In the genomic region with DNA sequence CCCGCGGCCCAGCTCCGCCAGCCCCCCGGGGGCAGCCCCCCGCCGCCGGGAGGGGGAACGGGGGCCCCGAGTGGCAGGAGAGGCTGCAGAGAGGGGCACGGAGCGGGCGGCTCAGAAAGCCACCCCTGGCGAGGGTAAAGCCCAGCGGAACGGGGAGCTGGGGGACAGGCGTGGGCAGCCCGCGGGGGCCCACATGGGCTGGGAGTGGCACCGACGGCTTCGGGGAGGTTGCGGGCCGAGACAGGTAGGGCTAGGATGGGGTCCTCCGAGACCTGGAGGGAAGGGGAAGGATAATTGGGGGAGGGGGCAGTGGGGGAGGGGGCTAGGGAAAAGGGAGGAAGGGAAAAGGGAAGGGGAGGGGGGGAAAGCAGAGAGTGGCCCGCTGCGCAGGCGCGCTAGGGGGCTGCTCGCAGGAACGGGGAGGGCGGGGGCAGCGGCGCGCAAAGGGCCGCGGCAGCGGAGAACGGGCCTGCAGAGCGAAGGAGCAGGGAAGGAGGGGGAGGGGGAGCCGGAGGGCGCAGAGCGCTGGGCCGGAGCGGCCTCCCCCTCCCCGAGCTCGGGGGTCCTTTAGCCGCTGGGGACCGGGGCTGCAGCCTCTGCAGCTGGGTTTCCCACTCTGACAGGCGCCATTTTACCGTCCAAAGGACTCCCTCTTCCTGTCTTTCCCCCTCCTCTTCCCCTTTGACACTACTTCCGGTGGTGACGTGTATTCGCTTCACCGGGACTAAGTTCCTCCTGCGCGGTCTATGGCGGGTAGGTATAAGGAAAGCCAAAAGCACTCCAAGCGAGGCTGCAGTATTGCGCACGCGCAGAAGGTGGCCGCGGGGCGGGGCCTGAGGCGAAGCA, we compare ENCODE assay signal across 8 cellular contexts. TPM values are rescaled to one million over a fixed set of nuclear protein-coding genes. Genes with fewer than 3 reads are reported as not detected.
DNase-seq lines count a peak whose midpoint lies in the region; ATAC-seq and TF ChIP-seq lines count a peak whose summit lies in the region.

A gene (minus strand): TSS at position 405 of the 846 bp plus-strand sequence. CDS start 438 bp downstream, outside the sequence.

- TF ChIP-seq CTCF in SK-N-SH (IDR thresholded peaks at IDR 0.05) (no peak), neutrophil (IDR thresholded peaks at IDR 0.05) (no peak), subcutaneous adipose tissue (IDR thresholded peaks at IDR 0.05; ENCODE audit: low read depth) (no peak)

- ATAC-seq in HG02571 (IDR thresholded peaks at IDR 0.05; ENCODE audit: unreplicated experiment): peak; percentile 89

- H3K27ac ChIP-seq in SK-N-SH (ENCODE audit: low read depth in 2 of 2, low read length in 1 of 2) (peak within 1 kb of the TSS; percentile 97 to 99), neutrophil (peak within 1 kb of the TSS; percentile 96)

- 1% methylated on average over 50 of the region's 65 CpGs for WGBS in SK-N-SH (ENCODE audit: low lambda C conversion rate)

- H3K79me2 ChIP-seq in SK-N-SH (ENCODE audit: insufficient read depth): peaks cover 65% of the 10 kb centered on the region

- no peaks in the 10 kb centered on the region for H3K9me2 ChIP-seq in SK-N-SH

- H3K36me3 ChIP-seq in SK-N-SH (replicated peaks in 1 of 2; ENCODE audit: control insufficient read depth in 1 of 2, insufficient read depth in 2 of 2, low read length in 1 of 2) (peaks cover 19% of the 10 kb centered on the region in 2 experiments), neutrophil (peaks cover 8% of the 10 kb centered on the region)

- H3K9me3 ChIP-seq in SK-N-SH: no peaks in the 10 kb centered on the region
- H3K9me3 ChIP-seq in neutrophil: no peaks in the 10 kb centered on the region

- H3K27me3 ChIP-seq in SK-N-SH (ENCODE audit: insufficient read depth) (no peaks in the 10 kb centered on the region), neutrophil (no peaks in the 10 kb centered on the region)

- CTCF ChIA-PET in SK-N-SH (lab: Yijun Ruan, JAX): interaction anchor here (0.6 to 1.6 kb wide), 8 partner anchors 9 to 309 kb away, joined by 3 to 14 read pairs (median 4); no protein-coding TSS in a partner anchor

- peak within 1 kb of the TSS; percentile 94 for H3K9ac ChIP-seq in SK-N-SH

- H4K20me1 ChIP-seq in SK-N-SH (ENCODE audit: insufficient read depth): no peaks in the 10 kb centered on the region

- POLR2A ChIA-PET in SK-N-SH (lab: Yijun Ruan, JAX): interaction anchor here (0.7 to 1.6 kb wide), 4 partner anchors 9 to 427 kb away, joined by 3 to 7 read pairs (median 6); a partner anchor contains a TSS

- peak within 1 kb of the TSS; percentile 95 for H3K4me2 ChIP-seq in SK-N-SH

- TF ChIP-seq RAD21 in SK-N-SH (IDR thresholded peaks at IDR 0.05; ENCODE audit: low read length): no peak

- H3K4me1 ChIP-seq in SK-N-SH (ENCODE audit: control insufficient read depth in 1 of 2, insufficient read depth in 2 of 2, low read depth in 1 of 2, low read length in 1 of 2) (peaks cover 9 to 23% of the 10 kb centered on the region in 2 experiments; a peak in 3 of 4 replicates), neutrophil (ENCODE audit: control insufficient read depth in 1 of 2, insufficient read depth in 1 of 2, low read depth in 1 of 2, low read length in 1 of 2) (peaks cover 33% of the 10 kb centered on the region in 2 experiments)

- DNase-seq in GM04503 (ENCODE audit: low read depth) (peak; percentile 98), NCI-H1048 (lab: John Stamatoyannopoulos, UW) (peak; percentile 89), SK-N-SH (peak; percentile 96), germinal center (ENCODE audit: low spot score) (peak; percentile 96)
- DNase-seq in activated naive CD4-positive, alpha-beta T cell treated with anti-CD3 and anti-CD28 coated beads, Interleukin-2, amount 50 U/mL, for 16 hours: peak; percentile 95

- H3K4me3 ChIP-seq in SK-N-SH (ENCODE audit: low read depth in 2 of 2, low read length in 1 of 2) (peak within 1 kb of the TSS; percentile 81 to 95), neutrophil (ENCODE audit: low read depth in 1 of 2, low read length in 1 of 2) (peak within 1 kb of the TSS; percentile 68 to 92)

- TF ChIP-seq EP300 in SK-N-SH (IDR thresholded peaks at IDR 0.05; ENCODE audit: borderline replicate concordance in 1 of 2, low read depth in 1 of 2, low read length in 1 of 2): peak in 1 of 2 experiments; percentile 18; a peak in 1 of 4 replicates

- H2AFZ ChIP-seq in SK-N-SH (ENCODE audit: low read depth): peak within 1 kb of the TSS; percentile 91

- peaks cover 10% of the 10 kb centered on the region for H3F3A ChIP-seq in SK-N-SH (replicated peaks; ENCODE audit: insufficient read depth)

TF ChIP-seq in SK-N-SH, 30 proteins besides CTCF, POLR2A, EP300 and RAD21 (continues in another document):
- TF ChIP-seq RXRA (IDR thresholded peaks at IDR 0.05; ENCODE audit: borderline replicate concordance, low read depth) (no peak), FOXM1 (IDR thresholded peaks at IDR 0.05; ENCODE audit: low read depth) (no peak), SIN3A (IDR thresholded peaks at IDR 0.05; ENCODE audit: borderline replicate concordance, low read depth, low read length) (0 out of 2 replicates have a peak, but pooled peaks have one; percentile 23), FOXJ3 (CRISPR knock-in tag; IDR thresholded peaks at IDR 0.05) (no peak), GABPA (IDR thresholded peaks at IDR 0.05; ENCODE audit: low read depth) (peak; percentile 91), CHD2 (IDR thresholded peaks at IDR 0.05; ENCODE audit: low read length, partially characterized antibody) (peak; percentile 41), YY1 (IDR thresholded peaks at IDR 0.05; ENCODE audit: low read depth) (peak; percentile 94), ELF1 (IDR thresholded peaks at IDR 0.05) (peak; percentile 62; the same call in 1 of the 2 replicates), MXI1 (IDR thresholded peaks at IDR 0.05; ENCODE audit: low read depth, low read length) (0 out of 2 replicates have a peak, but pooled peaks have one; percentile 32), TAF1 (IDR thresholded peaks at IDR 0.05; ENCODE audit: borderline replicate concordance, low read depth, low read length) (peak; percentile 89), TEAD4 (IDR thresholded peaks at IDR 0.05; ENCODE audit: borderline replicate concordance, insufficient read depth) (no peak), POLR2AphosphoS5 (IDR thresholded peaks at IDR 0.05; ENCODE audit: low read depth, low read length) (peak; percentile 64; the same call in 1 of the 2 replicates)
- TF ChIP-seq, protein P1, sequence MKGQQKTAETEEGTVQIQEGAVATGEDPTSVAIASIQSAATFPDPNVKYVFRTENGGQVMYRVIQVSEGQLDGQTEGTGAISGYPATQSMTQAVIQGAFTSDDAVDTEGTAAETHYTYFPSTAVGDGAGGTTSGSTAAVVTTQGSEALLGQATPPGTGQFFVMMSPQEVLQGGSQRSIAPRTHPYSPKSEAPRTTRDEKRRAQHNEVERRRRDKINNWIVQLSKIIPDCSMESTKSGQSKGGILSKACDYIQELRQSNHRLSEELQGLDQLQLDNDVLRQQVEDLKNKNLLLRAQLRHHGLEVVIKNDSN (IDR thresholded peaks at IDR 0.05; ENCODE audit: borderline replicate concordance, low read depth): no peak
- TF ChIP-seq, protein P2, sequence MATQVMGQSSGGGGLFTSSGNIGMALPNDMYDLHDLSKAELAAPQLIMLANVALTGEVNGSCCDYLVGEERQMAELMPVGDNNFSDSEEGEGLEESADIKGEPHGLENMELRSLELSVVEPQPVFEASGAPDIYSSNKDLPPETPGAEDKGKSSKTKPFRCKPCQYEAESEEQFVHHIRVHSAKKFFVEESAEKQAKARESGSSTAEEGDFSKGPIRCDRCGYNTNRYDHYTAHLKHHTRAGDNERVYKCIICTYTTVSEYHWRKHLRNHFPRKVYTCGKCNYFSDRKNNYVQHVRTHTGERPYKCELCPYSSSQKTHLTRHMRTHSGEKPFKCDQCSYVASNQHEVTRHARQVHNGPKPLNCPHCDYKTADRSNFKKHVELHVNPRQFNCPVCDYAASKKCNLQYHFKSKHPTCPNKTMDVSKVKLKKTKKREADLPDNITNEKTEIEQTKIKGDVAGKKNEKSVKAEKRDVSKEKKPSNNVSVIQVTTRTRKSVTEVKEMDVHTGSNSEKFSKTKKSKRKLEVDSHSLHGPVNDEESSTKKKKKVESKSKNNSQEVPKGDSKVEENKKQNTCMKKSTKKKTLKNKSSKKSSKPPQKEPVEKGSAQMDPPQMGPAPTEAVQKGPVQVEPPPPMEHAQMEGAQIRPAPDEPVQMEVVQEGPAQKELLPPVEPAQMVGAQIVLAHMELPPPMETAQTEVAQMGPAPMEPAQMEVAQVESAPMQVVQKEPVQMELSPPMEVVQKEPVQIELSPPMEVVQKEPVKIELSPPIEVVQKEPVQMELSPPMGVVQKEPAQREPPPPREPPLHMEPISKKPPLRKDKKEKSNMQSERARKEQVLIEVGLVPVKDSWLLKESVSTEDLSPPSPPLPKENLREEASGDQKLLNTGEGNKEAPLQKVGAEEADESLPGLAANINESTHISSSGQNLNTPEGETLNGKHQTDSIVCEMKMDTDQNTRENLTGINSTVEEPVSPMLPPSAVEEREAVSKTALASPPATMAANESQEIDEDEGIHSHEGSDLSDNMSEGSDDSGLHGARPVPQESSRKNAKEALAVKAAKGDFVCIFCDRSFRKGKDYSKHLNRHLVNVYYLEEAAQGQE (IDR thresholded peaks at IDR 0.05; ENCODE audit: low read depth, low read length): no peak; the same call in 1 of the 2 replicates
- TF ChIP-seq, protein P3, sequence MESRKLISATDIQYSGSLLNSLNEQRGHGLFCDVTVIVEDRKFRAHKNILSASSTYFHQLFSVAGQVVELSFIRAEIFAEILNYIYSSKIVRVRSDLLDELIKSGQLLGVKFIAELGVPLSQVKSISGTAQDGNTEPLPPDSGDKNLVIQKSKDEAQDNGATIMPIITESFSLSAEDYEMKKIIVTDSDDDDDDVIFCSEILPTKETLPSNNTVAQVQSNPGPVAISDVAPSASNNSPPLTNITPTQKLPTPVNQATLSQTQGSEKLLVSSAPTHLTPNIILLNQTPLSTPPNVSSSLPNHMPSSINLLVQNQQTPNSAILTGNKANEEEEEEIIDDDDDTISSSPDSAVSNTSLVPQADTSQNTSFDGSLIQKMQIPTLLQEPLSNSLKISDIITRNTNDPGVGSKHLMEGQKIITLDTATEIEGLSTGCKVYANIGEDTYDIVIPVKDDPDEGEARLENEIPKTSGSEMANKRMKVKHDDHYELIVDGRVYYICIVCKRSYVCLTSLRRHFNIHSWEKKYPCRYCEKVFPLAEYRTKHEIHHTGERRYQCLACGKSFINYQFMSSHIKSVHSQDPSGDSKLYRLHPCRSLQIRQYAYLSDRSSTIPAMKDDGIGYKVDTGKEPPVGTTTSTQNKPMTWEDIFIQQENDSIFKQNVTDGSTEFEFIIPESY (IDR thresholded peaks at IDR 0.05; ENCODE audit: borderline replicate concordance, low read depth): no peak

RNA-seq across cellular contexts. Expression of the gene that starts here (rescaled TPM):
- 111 and 124 TPM in 2 replicates for polyA plus RNA-seq in SK-N-SH (2012; rRNA removed)
- 81.9 and 124 TPM in 2 replicates for polyA plus RNA-seq in SK-N-SH (2012; cell fraction: cytosol; rRNA removed)
- 60.7 and 80.6 TPM in 2 replicates for polyA plus RNA-seq in SK-N-SH (2012; cell fraction: nucleus; rRNA removed)
- 10 to 100 TPM; 71.8 to 86.4 (median 81.1) TPM for total RNA-seq in subcutaneous adipose tissue

Comparison
In these comparisons a context has a peak if more than half of its experiments do, and no peak if none do; other contexts are left out.
1. Peak in every context shown above with its lines: DNase-seq, ATAC-seq, H3K4me3 ChIP-seq and H3K27ac ChIP-seq.